In the genomic region with DNA sequence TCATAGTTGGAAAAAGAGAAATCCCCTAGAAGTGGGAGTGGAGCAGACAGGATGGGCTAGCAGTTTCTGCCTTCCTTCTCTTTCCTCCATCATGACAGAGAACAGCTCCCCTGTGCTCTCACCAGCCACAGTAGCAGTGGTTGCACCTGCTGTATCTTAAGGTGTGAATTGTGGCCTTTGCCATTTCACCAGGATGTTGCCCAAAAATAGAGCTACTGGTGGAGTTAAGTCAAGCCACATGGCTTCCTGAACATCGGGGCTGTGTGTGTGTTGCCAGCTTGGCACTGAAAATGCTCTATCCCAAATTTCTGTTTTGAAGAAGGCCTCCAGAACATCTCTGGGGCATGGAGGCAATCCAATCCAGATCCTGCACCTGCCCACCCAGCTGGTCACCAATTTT, we compare ENCODE assay signal across 12 cellular contexts.
"Had no signal": no experiment of that assay in that cellular context is flagged by ENCODE, and none has a peak within 500 bp of the region (broad histone marks: within the 10 kb centered on the region; RNA-seq: fewer than 3 reads in every experiment).

No MANE protein-coding gene starts in this region.

- ATAC-seq: esophagus mucosa; left lung; mucosa of descending colon; naive thymus-derived CD8-positive, alpha-beta T cell; stimulated activated memory B cell treated with anti-CD40 and anti-IgM and Interleukin-4, amounts not matched to agents 10 μg/mL and 1 μg/mL and 100 μg/mL, for 72 hours had no signal

- H3K9me3 Mint-ChIP-seq: activated naive CD8-positive, alpha-beta T cell treated with anti-CD3 and anti-CD28 coated beads, Interleukin-2, amount 10 ng/mL, durations not matched to agents 7 days and 5 days; naive thymus-derived CD8-positive, alpha-beta T cell; stimulated activated memory B cell treated with anti-CD40 and anti-IgM and Interleukin-4, amounts not matched to agents 10 μg/mL and 1 μg/mL and 100 μg/mL, for 72 hours had no signal

- DNase-seq: activated CD4-positive, alpha-beta T cell treated with anti-CD3 and anti-CD28 coated beads, Interleukin-2, amount 50 U/mL, for 1 hour; activated naive CD4-positive, alpha-beta T cell; activated naive CD8-positive, alpha-beta T cell treated with anti-CD3 and anti-CD28 coated beads, Interleukin-2, amount 10 ng/mL, durations not matched to agents 7 days and 5 days; activated T-cell treated with anti-CD3 and anti-CD28 coated beads for 4 hours; left lung; mucosa of descending colon; naive thymus-derived CD8-positive, alpha-beta T cell; nucleus accumbens; stimulated activated CD4-positive, alpha-beta T cell treated with anti-CD3 and anti-CD28 coated beads, Interleukin-2, amount 100 ng/mL, for 48 hours; T-helper 9 cell had no signal

- H3K4me1 Mint-ChIP-seq: stimulated activated memory B cell treated with anti-CD40 and anti-IgM and Interleukin-4, amounts not matched to agents 10 μg/mL and 1 μg/mL and 100 μg/mL, for 72 hours had no signal

- H3K27me3 Mint-ChIP-seq: activated naive CD8-positive, alpha-beta T cell treated with anti-CD3 and anti-CD28 coated beads, Interleukin-2, amount 10 ng/mL, durations not matched to agents 7 days and 5 days; naive thymus-derived CD8-positive, alpha-beta T cell; stimulated activated memory B cell treated with anti-CD40 and anti-IgM and Interleukin-4, amounts not matched to agents 10 μg/mL and 1 μg/mL and 100 μg/mL, for 72 hours had no signal

- H3K27ac Mint-ChIP-seq: activated naive CD8-positive, alpha-beta T cell treated with anti-CD3 and anti-CD28 coated beads, Interleukin-2, amount 10 ng/mL, durations not matched to agents 7 days and 5 days; stimulated activated memory B cell treated with anti-CD40 and anti-IgM and Interleukin-4, amounts not matched to agents 10 μg/mL and 1 μg/mL and 100 μg/mL, for 72 hours had no signal

- H3K4me3 Mint-ChIP-seq: activated naive CD8-positive, alpha-beta T cell treated with anti-CD3 and anti-CD28 coated beads, Interleukin-2, amount 10 ng/mL, durations not matched to agents 7 days and 5 days; naive thymus-derived CD8-positive, alpha-beta T cell; stimulated activated memory B cell treated with anti-CD40 and anti-IgM and Interleukin-4, amounts not matched to agents 10 μg/mL and 1 μg/mL and 100 μg/mL, for 72 hours had no signal

- H3K36me3 Mint-ChIP-seq: activated naive CD8-positive, alpha-beta T cell treated with anti-CD3 and anti-CD28 coated beads, Interleukin-2, amount 10 ng/mL, durations not matched to agents 7 days and 5 days had no signal
